22 cellular contexts compared by ENCODE assay signal in the genomic region with DNA sequence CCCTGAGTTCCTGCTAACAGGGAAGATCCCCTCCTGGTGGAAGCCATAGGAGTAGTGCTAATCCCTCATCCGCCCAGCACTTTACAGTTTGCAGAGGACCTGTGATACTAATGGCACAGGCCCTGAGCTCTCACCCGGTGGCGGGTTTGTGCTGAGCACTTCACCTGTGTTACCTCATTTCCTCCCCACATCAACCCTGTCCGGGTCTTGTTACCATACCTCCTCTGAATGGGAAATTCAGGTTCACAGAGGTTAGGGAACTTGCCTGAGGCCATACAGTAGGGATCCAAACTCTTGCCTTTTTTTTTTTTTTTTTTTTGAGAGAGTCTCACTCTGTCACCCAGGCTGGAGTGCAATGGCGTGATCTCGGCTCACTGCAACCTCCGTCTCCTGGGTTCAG. TPM values are rescaled to one million over a fixed set of nuclear protein-coding genes. Genes with fewer than 3 reads are reported as not detected.
DNase-seq lines count a peak whose midpoint lies in the region; ATAC-seq and TF ChIP-seq lines count a peak whose summit lies in the region.
"Had no signal": no experiment of that assay in that cellular context is flagged by ENCODE, and none has a peak within 500 bp of the region (broad histone marks: within the 10 kb centered on the region; RNA-seq: fewer than 3 reads in every experiment).

No MANE protein-coding gene starts in this region.

- no peak overlapping the region for H3K4me3 Mint-ChIP-seq in WTC11
- no peak overlapping the region for H3K4me3 Mint-ChIP-seq in nephron progenitor cell
- H3K4me3 Mint-ChIP-seq: CD4-positive, alpha-beta T cell had no signal

- no peak overlapping the region for H3K4me2 ChIP-seq in MM.1S (ENCODE audit: low read depth, low read length)

- no peak overlapping the region for H2AFZ ChIP-seq in MM.1S (ENCODE audit: low read length)

- ATAC-seq in WTC11 (no peak), GM18505 (IDR thresholded peaks at IDR 0.05; ENCODE audit: unreplicated experiment) (no peak)
- ATAC-seq: GM12878, HepG2 had no signal

- no peaks in the 10 kb centered on the region for H3K9me3 ChIP-seq in MM.1S (replicated peaks; ENCODE audit: insufficient read depth, low read length)
- H3K9me3 ChIP-seq: BE2C had no signal

- H3K9ac ChIP-seq in MM.1S (ENCODE audit: low read length) = no peak overlapping the region

- no peaks in the 10 kb centered on the region for H3K79me2 ChIP-seq in MM.1S (ENCODE audit: low read length)

- no peaks in the 10 kb centered on the region for H3F3A ChIP-seq in MM.1S (ENCODE audit: insufficient read depth, low read length)

- H3K27ac Mint-ChIP-seq in WTC11 = peak overlapping the region; percentile 65; the same call in 1 of the 2 replicates
- H3K27ac Mint-ChIP-seq in nephron progenitor cell = peak overlapping the region; percentile 69
- H3K27ac Mint-ChIP-seq: CD4-positive, alpha-beta T cell had no signal

- no peak for TF ChIP-seq POLR2A in GM18505 (IDR thresholded peaks at IDR 0.05; ENCODE audit: borderline replicate concordance, extremely low read depth, insufficient read depth, insufficient read length)

- no peak for TF ChIP-seq CTCF in WTC11 (IDR thresholded peaks at IDR 0.05)
- no peak for TF ChIP-seq CTCF in nephron progenitor cell (IDR thresholded peaks at IDR 0.05)
- TF ChIP-seq CTCF in MM.1S (IDR thresholded peaks at IDR 0.05; ENCODE audit: low read length) = no peak

- H3K4me3 ChIP-seq in MM.1S (ENCODE audit: low read length) = no peak overlapping the region
- H3K4me3 ChIP-seq: GM12878 had no signal

- H4K20me1 ChIP-seq in MM.1S (ENCODE audit: insufficient read depth, low read length) = no peaks in the 10 kb centered on the region

- H3K4me1 ChIP-seq in MM.1S (ENCODE audit: low read length) = no peaks in the 10 kb centered on the region
- H3K4me1 ChIP-seq: BE2C had no signal

- H3K27me3 Mint-ChIP-seq in WTC11 (ENCODE audit: low read depth) = no peaks in the 10 kb centered on the region
- H3K27me3 Mint-ChIP-seq in nephron progenitor cell (ENCODE audit: low read depth, poor library complexity) = no peaks in the 10 kb centered on the region
- H3K27me3 Mint-ChIP-seq: CD4-positive, alpha-beta T cell had no signal

- H3K9me3 Mint-ChIP-seq in WTC11 (no peaks in the 10 kb centered on the region), nephron progenitor cell (no peaks in the 10 kb centered on the region)
- H3K9me3 Mint-ChIP-seq: CD4-positive, alpha-beta T cell had no signal

- CTCF ChIA-PET in WTC11 (lab: Charles Lee) = interaction anchor here (0.7 to 6.3 kb wide), 7 partner anchors 7 to 66 kb away, joined by 3 to 82 read pairs (median 4); a partner anchor contains a TSS

- H3K4me1 Mint-ChIP-seq in WTC11 (peaks cover 19% of the 10 kb centered on the region), nephron progenitor cell (peaks cover 12% of the 10 kb centered on the region)

- peaks cover 41% of the 10 kb centered on the region for H3K36me3 Mint-ChIP-seq in WTC11
- peaks cover 12% of the 10 kb centered on the region for H3K36me3 Mint-ChIP-seq in nephron progenitor cell (ENCODE audit: low read depth)

- DNase-seq in activated CD8-positive, alpha-beta memory T cell treated with anti-CD3 and anti-CD28 coated beads, Interleukin-2, amount 50 U/mL, for 48 hours = peak; percentile 42
- DNase-seq in activated CD8-positive, alpha-beta memory T cell treated with anti-CD3 and anti-CD28 coated beads, Interleukin-2, amount 50 U/mL, for 4 hours = no peak
- DNase-seq in WTC11 (ENCODE audit: low spot score) (no peak), nephron progenitor cell (no peak), MM.1S (no peak), OCI-M1 (lab: John Stamatoyannopoulos, UW) (no peak)
- DNase-seq: BE2C, DMS153, EL, GOT3, KG1, NCI-H1048, NCI-H1436, NCI-H1930, NCI-H2171 treated with DMSO at 0.1 percent for 48 hours, NCI-H446 treated with DMSO at 0.1 percent for 48 hours, NCI-H82 had no signal

- H3K27ac ChIP-seq in MM.1S (ENCODE audit: low read length) = no peak overlapping the region

- no peaks in the 10 kb centered on the region for H3K27me3 ChIP-seq in MM.1S (replicated peaks; ENCODE audit: insufficient read depth, low read length)
- H3K27me3 ChIP-seq: BE2C had no signal

- H3K9me2 ChIP-seq in MM.1S (replicated peaks; ENCODE audit: insufficient read depth, low read length) = no peaks in the 10 kb centered on the region

- no peaks in the 10 kb centered on the region for H3K36me3 ChIP-seq in MM.1S (replicated peaks; ENCODE audit: insufficient read depth, low read length)
- H3K36me3 ChIP-seq: BE2C had no signal

- POLR2A ChIA-PET in WTC11 (lab: Charles Lee) = interaction anchor here (0.7 kb wide), 1 partner anchor 24 kb away, joined by 4 read pairs; no protein-coding TSS in a partner anchor

TF ChIP-seq in WTC11, 78 proteins besides CTCF, POLR2A, EP300 and RAD21 (continues in another document):
- TF ChIP-seq, protein P1, sequence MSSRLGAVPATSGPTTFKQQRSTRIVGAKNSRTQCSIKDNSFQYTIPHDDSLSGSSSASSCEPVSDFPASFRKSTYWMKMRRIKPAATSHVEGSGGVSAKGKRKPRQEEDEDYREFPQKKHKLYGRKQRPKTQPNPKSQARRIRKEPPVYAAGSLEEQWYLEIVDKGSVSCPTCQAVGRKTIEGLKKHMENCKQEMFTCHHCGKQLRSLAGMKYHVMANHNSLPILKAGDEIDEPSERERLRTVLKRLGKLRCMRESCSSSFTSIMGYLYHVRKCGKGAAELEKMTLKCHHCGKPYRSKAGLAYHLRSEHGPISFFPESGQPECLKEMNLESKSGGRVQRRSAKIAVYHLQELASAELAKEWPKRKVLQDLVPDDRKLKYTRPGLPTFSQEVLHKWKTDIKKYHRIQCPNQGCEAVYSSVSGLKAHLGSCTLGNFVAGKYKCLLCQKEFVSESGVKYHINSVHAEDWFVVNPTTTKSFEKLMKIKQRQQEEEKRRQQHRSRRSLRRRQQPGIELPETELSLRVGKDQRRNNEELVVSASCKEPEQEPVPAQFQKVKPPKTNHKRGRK (CRISPR knock-in tag; IDR thresholded peaks at IDR 0.05; ENCODE audit: borderline replicate concordance) = no peak
- TF ChIP-seq RORB (CRISPR knock-in tag; IDR thresholded peaks at IDR 0.05) (no peak), ZNF396 (CRISPR knock-in tag; IDR thresholded peaks at IDR 0.05; ENCODE audit: borderline replicate concordance) (no peak), SOX15 (CRISPR knock-in tag; IDR thresholded peaks at IDR 0.05) (no peak), ZNF317 (CRISPR knock-in tag; IDR thresholded peaks at IDR 0.05; ENCODE audit: borderline replicate concordance, low read depth) (no peak)
- TF ChIP-seq, protein P2, sequence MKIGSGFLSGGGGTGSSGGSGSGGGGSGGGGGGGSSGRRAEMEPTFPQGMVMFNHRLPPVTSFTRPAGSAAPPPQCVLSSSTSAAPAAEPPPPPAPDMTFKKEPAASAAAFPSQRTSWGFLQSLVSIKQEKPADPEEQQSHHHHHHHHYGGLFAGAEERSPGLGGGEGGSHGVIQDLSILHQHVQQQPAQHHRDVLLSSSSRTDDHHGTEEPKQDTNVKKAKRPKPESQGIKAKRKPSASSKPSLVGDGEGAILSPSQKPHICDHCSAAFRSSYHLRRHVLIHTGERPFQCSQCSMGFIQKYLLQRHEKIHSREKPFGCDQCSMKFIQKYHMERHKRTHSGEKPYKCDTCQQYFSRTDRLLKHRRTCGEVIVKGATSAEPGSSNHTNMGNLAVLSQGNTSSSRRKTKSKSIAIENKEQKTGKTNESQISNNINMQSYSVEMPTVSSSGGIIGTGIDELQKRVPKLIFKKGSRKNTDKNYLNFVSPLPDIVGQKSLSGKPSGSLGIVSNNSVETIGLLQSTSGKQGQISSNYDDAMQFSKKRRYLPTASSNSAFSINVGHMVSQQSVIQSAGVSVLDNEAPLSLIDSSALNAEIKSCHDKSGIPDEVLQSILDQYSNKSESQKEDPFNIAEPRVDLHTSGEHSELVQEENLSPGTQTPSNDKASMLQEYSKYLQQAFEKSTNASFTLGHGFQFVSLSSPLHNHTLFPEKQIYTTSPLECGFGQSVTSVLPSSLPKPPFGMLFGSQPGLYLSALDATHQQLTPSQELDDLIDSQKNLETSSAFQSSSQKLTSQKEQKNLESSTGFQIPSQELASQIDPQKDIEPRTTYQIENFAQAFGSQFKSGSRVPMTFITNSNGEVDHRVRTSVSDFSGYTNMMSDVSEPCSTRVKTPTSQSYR (CRISPR knock-in tag; IDR thresholded peaks at IDR 0.05) = no peak
- TF ChIP-seq, protein P3, sequence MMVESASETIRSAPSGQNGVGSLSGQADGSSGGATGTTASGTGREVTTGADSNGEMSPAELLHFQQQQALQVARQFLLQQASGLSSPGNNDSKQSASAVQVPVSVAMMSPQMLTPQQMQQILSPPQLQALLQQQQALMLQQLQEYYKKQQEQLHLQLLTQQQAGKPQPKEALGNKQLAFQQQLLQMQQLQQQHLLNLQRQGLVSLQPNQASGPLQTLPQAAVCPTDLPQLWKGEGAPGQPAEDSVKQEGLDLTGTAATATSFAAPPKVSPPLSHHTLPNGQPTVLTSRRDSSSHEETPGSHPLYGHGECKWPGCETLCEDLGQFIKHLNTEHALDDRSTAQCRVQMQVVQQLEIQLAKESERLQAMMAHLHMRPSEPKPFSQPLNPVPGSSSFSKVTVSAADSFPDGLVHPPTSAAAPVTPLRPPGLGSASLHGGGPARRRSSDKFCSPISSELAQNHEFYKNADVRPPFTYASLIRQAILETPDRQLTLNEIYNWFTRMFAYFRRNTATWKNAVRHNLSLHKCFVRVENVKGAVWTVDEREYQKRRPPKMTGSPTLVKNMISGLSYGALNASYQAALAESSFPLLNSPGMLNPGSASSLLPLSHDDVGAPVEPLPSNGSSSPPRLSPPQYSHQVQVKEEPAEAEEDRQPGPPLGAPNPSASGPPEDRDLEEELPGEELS (CRISPR knock-in tag; IDR thresholded peaks at IDR 0.05) = no peak

RNA-seq across cellular contexts. Expression of a gene that starts 25.2 kb away (rescaled TPM):
- total RNA-seq in WTC11 (2021) = 204 to 257 TPM (median 218 TPM) in 3 replicates

RNA-seq across cellular contexts. Expression of a gene that starts 36.9 kb away (rescaled TPM):
- 0.27 to 0.35 TPM (median 0.32 TPM) in 3 replicates for total RNA-seq in WTC11 (2021)
- total RNA-seq: A172; CD4-positive, alpha-beta T cell; GM12878 had no signal

RNA-seq across cellular contexts. Expression of a gene that starts 54.9 kb away (rescaled TPM):
- 26.9 to 35.6 TPM (median 28.5 TPM) in 3 replicates for total RNA-seq in WTC11 (2021)
